Comparison of ENCODE assay signal across 1 cellular context in the genomic region with DNA sequence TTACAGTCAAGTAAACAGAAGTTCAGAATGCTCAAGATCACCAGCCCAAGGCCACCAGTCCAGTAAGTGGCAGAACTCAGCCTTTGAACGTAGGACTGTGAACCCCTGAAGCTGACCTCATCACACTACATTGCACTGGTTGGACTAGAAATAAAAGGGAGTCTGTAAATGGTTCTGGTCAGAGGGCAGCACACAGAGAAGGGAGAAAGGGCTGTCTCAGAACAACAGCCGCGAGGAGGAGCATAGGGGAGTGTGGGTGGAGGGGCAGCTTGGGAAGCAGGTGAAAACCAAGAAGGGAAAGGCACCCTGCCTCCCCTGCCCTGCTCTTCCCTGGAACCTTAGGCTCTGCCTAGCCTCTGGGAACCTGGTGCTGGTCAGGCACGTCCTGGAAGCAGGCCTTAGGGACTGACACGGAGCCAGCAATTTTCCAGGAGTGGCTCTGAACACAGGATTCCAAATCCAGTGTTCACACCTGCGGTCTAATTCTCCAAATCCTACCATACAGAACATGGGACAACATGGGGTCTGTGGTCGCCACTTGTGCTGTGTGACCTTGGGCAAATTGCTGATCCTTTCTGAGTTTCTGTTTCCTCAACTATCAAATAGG.
TF ChIP-seq lines count a peak whose summit lies in the region.

No MANE protein-coding gene starts in this region.

TF ChIP-seq in HepG2, 621 proteins besides CTCF, POLR2A, EP300 and RAD21 (continued from another document and continues in another):
- TF ChIP-seq ZNF407 (CRISPR knock-in tag; IDR thresholded peaks at IDR 0.05; ENCODE audit: not compliant biosample characterization) (no peak), TGIF2 (CRISPR knock-in tag; IDR thresholded peaks at IDR 0.05) (no peak), ZBTB14 (CRISPR knock-in tag; IDR thresholded peaks at IDR 0.05) (no peak), BCL3 (CRISPR knock-in tag; IDR thresholded peaks at IDR 0.05) (no peak), ZNF749 (CRISPR knock-in tag; IDR thresholded peaks at IDR 0.05; ENCODE audit: borderline replicate concordance) (no peak), MTA1 (CRISPR knock-in tag; IDR thresholded peaks at IDR 0.05; ENCODE audit: borderline replicate concordance) (0 out of 2 replicates have a peak, but pooled peaks have one; percentile 18), AHDC1 (CRISPR knock-in tag; IDR thresholded peaks at IDR 0.05; ENCODE audit: borderline replicate concordance) (peak; percentile 95), MAFG (CRISPR knock-in tag; IDR thresholded peaks at IDR 0.05) (0 out of 2 replicates have a peak, but pooled peaks have one; percentile 10), ZFYVE20 (CRISPR knock-in tag; IDR thresholded peaks at IDR 0.05; ENCODE audit: borderline replicate concordance, low read depth) (no peak), U2AF2 (IDR thresholded peaks at IDR 0.05; ENCODE audit: low read depth, low read length) (no peak), ZNF563 (CRISPR knock-in tag; IDR thresholded peaks at IDR 0.05) (no peak), ZNF10 (CRISPR knock-in tag; IDR thresholded peaks at IDR 0.05; ENCODE audit: borderline replicate concordance, low read depth) (no peak), NR2F1 (CRISPR knock-in tag; IDR thresholded peaks at IDR 0.05) (peak in 1 of 2 experiments; percentile 72; a peak in 3 of 4 replicates), ZMYM3 (CRISPR knock-in tag; IDR thresholded peaks at IDR 0.05) (peak; percentile 78), TARDBP (CRISPR knock-in tag; IDR thresholded peaks at IDR 0.05) (peak; percentile 56; the same call in 1 of the 2 replicates), MZF1 (CRISPR knock-in tag; IDR thresholded peaks at IDR 0.05; ENCODE audit: borderline replicate concordance) (no peak), CREBL2 (CRISPR knock-in tag; IDR thresholded peaks at IDR 0.05; ENCODE audit: borderline replicate concordance) (no peak), ZNF569 (CRISPR knock-in tag; IDR thresholded peaks at IDR 0.05; ENCODE audit: borderline replicate concordance) (0 out of 2 replicates have a peak, but pooled peaks have one; percentile 69), PAXIP1 (CRISPR knock-in tag; conservative IDR thresholded peaks at IDR 0.05) (peak; percentile 89), SETDB1 (CRISPR knock-in tag; IDR thresholded peaks at IDR 0.05; ENCODE audit: borderline replicate concordance) (peak; percentile 78; the same call in 1 of the 2 replicates), MEF2D (CRISPR knock-in tag; IDR thresholded peaks at IDR 0.05) (peak; percentile 92), XRCC5 (optimal IDR thresholded peaks at IDR 0.05; ENCODE audit: low read length) (no peak), SALL1 (CRISPR knock-in tag; IDR thresholded peaks at IDR 0.05) (peak; percentile 91), ZFP82 (CRISPR knock-in tag; IDR thresholded peaks at IDR 0.05; ENCODE audit: borderline replicate concordance) (no peak)
- TF ChIP-seq, protein P1, sequence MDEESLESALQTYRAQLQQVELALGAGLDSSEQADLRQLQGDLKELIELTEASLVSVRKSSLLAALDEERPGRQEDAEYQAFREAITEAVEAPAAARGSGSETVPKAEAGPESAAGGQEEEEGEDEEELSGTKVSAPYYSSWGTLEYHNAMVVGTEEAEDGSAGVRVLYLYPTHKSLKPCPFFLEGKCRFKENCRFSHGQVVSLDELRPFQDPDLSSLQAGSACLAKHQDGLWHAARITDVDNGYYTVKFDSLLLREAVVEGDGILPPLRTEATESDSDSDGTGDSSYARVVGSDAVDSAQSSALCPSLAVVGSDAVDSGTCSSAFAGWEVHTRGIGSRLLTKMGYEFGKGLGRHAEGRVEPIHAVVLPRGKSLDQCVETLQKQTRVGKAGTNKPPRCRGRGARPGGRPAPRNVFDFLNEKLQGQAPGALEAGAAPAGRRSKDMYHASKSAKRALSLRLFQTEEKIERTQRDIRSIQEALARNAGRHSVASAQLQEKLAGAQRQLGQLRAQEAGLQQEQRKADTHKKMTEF (CRISPR knock-in tag; IDR thresholded peaks at IDR 0.05), result peak; percentile 52; the same call in 1 of the 2 replicates
- TF ChIP-seq, protein P2, sequence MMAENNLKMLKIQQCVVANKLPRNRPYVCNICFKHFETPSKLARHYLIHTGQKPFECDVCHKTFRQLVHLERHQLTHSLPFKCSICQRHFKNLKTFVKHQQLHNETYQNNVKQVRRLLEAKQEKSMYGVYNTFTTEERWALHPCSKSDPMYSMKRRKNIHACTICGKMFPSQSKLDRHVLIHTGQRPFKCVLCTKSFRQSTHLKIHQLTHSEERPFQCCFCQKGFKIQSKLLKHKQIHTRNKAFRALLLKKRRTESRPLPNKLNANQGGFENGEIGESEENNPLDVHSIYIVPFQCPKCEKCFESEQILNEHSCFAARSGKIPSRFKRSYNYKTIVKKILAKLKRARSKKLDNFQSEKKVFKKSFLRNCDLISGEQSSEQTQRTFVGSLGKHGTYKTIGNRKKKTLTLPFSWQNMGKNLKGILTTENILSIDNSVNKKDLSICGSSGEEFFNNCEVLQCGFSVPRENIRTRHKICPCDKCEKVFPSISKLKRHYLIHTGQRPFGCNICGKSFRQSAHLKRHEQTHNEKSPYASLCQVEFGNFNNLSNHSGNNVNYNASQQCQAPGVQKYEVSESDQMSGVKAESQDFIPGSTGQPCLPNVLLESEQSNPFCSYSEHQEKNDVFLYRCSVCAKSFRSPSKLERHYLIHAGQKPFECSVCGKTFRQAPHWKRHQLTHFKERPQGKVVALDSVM (CRISPR knock-in tag; IDR thresholded peaks at IDR 0.05), result no peak
